In genomic region chr10:108452483-108453060, GRCh38 we compare ENCODE assay signal across 19 cellular contexts.
DNase-seq lines count a peak whose midpoint lies in the region; ATAC-seq and TF ChIP-seq lines count a peak whose summit lies in the region.
"Had no signal": no experiment of that assay in that cellular context is flagged by ENCODE, and none has a peak within 500 bp of the region (broad histone marks: within the 10 kb centered on the region; RNA-seq: fewer than 3 reads in every experiment).

No MANE protein-coding gene starts in this region.

- H2BK15ac ChIP-seq in mesenchymal stem cell (ENCODE audit: low read depth, poor library complexity, severe bottlenecking), result no peak overlapping the region

- H3K4me1 ChIP-seq in mesenchymal stem cell (ENCODE audit: control insufficient read depth, insufficient read depth, low read depth, low read length) (no peaks in the 10 kb centered on the region), esophagus squamous epithelium (no peaks in the 10 kb centered on the region)
- H3K4me1 ChIP-seq: BLaER1 had no signal

- intact Hi-C loops in esophagus squamous epithelium (cut with DNase I), result no loop called here

- no peak overlapping the region for H3K18ac ChIP-seq in mesenchymal stem cell (ENCODE audit: low read depth in 1 of 2, low read length in 2 of 2)

- no peak overlapping the region for H3K4ac ChIP-seq in mesenchymal stem cell (ENCODE audit: low read depth in 1 of 2, low read length in 2 of 2)

- no peak overlapping the region for H3K27ac ChIP-seq in mesenchymal stem cell (ENCODE audit: low read length, poor library complexity, severe bottlenecking)
- H3K27ac ChIP-seq in esophagus squamous epithelium, result no peak overlapping the region
- H3K27ac ChIP-seq: BLaER1, RWPE1 had no signal

- no peak overlapping the region for H2BK120ac ChIP-seq in mesenchymal stem cell (ENCODE audit: low read depth, low read length)

- 89% methylated on average over 5 of the region's 6 CpGs for WGBS in mesenchymal stem cell
- WGBS in esophagus squamous epithelium, 2 donors, result 84 to 88% methylated on average over 6 of the region's 6 CpGs

- no peaks in the 10 kb centered on the region for H3K4me1 Mint-ChIP-seq in nephron progenitor cell
- H3K4me1 Mint-ChIP-seq: CD4-positive, alpha-beta memory T cell; H9 had no signal

- H3K36me3 Mint-ChIP-seq in nephron progenitor cell (ENCODE audit: low read depth), result no peaks in the 10 kb centered on the region
- H3K36me3 Mint-ChIP-seq: CD4-positive, alpha-beta memory T cell had no signal

- DNase-seq in AG20443 (ENCODE audit: low spot score), result peak; percentile 21
- DNase-seq in M059J (ENCODE audit: low read depth), result peak; percentile 33
- peak; percentile 12 for DNase-seq in amniotic epithelial cell (ENCODE audit: low read depth)
- no peak for DNase-seq in mesenchymal stem cell
- no peak for DNase-seq in nephron progenitor cell
- no peak for DNase-seq in esophagus squamous epithelium (lab: John Stamatoyannopoulos, UW)
- DNase-seq in HT-29 (ENCODE audit: low spot score), result no peak
- DNase-seq: CD4-positive, alpha-beta memory T cell; DMS153; H9; NCI-H1105 treated with DMSO at 0.1 percent for 48 hours; NCI-H1694; NCI-H2081 treated with DMSO at 0.1 percent for 48 hours; NCI-H524; PC-3; SIG-M5 had no signal

- no peak overlapping the region for H2AK5ac ChIP-seq in mesenchymal stem cell (ENCODE audit: low read length, severe bottlenecking)

- H3K14ac ChIP-seq in mesenchymal stem cell (ENCODE audit: low read length in 2 of 2), result no peak overlapping the region

- no peak overlapping the region for H4K91ac ChIP-seq in mesenchymal stem cell (ENCODE audit: low read length)

- no peak overlapping the region for H3K4me3 Mint-ChIP-seq in nephron progenitor cell
- H3K4me3 Mint-ChIP-seq: CD4-positive, alpha-beta memory T cell; H9 had no signal

- no peak for ATAC-seq in GM18873 (IDR thresholded peaks at IDR 0.05; ENCODE audit: low FRiP score, unreplicated experiment)
- ATAC-seq: PC-3 had no signal

- TF ChIP-seq POLR2A in esophagus squamous epithelium (IDR thresholded peaks at IDR 0.05), result no peak

- H3K9me3 ChIP-seq in mesenchymal stem cell (ENCODE audit: control insufficient read depth, low read length) (no peaks in the 10 kb centered on the region), esophagus squamous epithelium (no peaks in the 10 kb centered on the region)
- H3K9me3 ChIP-seq: BLaER1 had no signal

- no peak overlapping the region for H3K4me3 ChIP-seq in mesenchymal stem cell (ENCODE audit: insufficient read depth in 1 of 2, low read depth in 1 of 2, low read length in 2 of 2)
- H3K4me3 ChIP-seq in esophagus squamous epithelium, result no peak overlapping the region
- H3K4me3 ChIP-seq: BLaER1 had no signal

- no peaks in the 10 kb centered on the region for H3K9me3 Mint-ChIP-seq in nephron progenitor cell
- H3K9me3 Mint-ChIP-seq: H9 had no signal

- H2BK12ac ChIP-seq in mesenchymal stem cell (ENCODE audit: low read length in 2 of 2), result no peak overlapping the region

- H3K23ac ChIP-seq in mesenchymal stem cell (ENCODE audit: low read length in 2 of 2), result no peak overlapping the region

- H3K36me3 ChIP-seq in mesenchymal stem cell (ENCODE audit: control insufficient read depth in 1 of 2, insufficient read depth in 2 of 2, low read depth in 1 of 2, low read length in 2 of 2) (peaks cover 0 to 5% of the 10 kb centered on the region in 2 experiments), esophagus squamous epithelium (no peaks in the 10 kb centered on the region)
- H3K36me3 ChIP-seq: BLaER1 had no signal

- no peak overlapping the region for H3K27ac Mint-ChIP-seq in nephron progenitor cell
- H3K27ac Mint-ChIP-seq: CD4-positive, alpha-beta memory T cell; H9 had no signal

- H3K9ac ChIP-seq in mesenchymal stem cell (ENCODE audit: low read length), result peak overlapping the region; percentile 49
- H3K9ac ChIP-seq: BLaER1 had no signal

- H3K79me1 ChIP-seq in mesenchymal stem cell (replicated peaks; ENCODE audit: low read length, poor library complexity, severe bottlenecking), result no peaks in the 10 kb centered on the region

- TF ChIP-seq CTCF in nephron progenitor cell (IDR thresholded peaks at IDR 0.05) (no peak), esophagus squamous epithelium (IDR thresholded peaks at IDR 0.05) (no peak)

- no peaks in the 10 kb centered on the region for H3K27me3 ChIP-seq in mesenchymal stem cell (ENCODE audit: control insufficient read depth in 1 of 2, insufficient read depth in 1 of 2, low read length in 2 of 2)
- H3K27me3 ChIP-seq in esophagus squamous epithelium, result no peaks in the 10 kb centered on the region
- H3K27me3 ChIP-seq: BLaER1 had no signal

- no peak overlapping the region for H4K8ac ChIP-seq in mesenchymal stem cell (ENCODE audit: low read length)

- H3K4me2 ChIP-seq in mesenchymal stem cell (ENCODE audit: low read length, poor library complexity, severe bottlenecking), result no peak overlapping the region
- H3K4me2 ChIP-seq: BLaER1 had no signal

- H2AFZ ChIP-seq in mesenchymal stem cell (ENCODE audit: low read depth, low read length), result no peak overlapping the region

- H2BK5ac ChIP-seq in mesenchymal stem cell (ENCODE audit: low read depth, low read length, poor library complexity, severe bottlenecking), result no peak overlapping the region

- peaks cover 5% of the 10 kb centered on the region for H3K27me3 Mint-ChIP-seq in nephron progenitor cell (ENCODE audit: low read depth, poor library complexity)
- H3K27me3 Mint-ChIP-seq: CD4-positive, alpha-beta memory T cell had no signal

Comparison
In these comparisons a context has a peak if more than half of its experiments do, and no peak if none do; other contexts are left out.
1. DNase-seq: peak in AG20443 (single experiment), M059J (single experiment) and amniotic epithelial cell (single experiment); none in mesenchymal stem cell (single experiment), nephron progenitor cell (single experiment), esophagus squamous epithelium (single experiment) and HT-29 (single experiment).